Comparison of ENCODE assay signal across 1 cellular context in genomic region chr5:38551020-38552017, GRCh38.
TF ChIP-seq lines count a peak whose summit lies in the region.

No MANE protein-coding gene starts in this region.

TF ChIP-seq in liver, 16 proteins besides CTCF, POLR2A, EP300 and RAD21 (continued from another document):
- no peak for TF ChIP-seq ZBTB33 (IDR thresholded peaks at IDR 0.05)
- no peak for TF ChIP-seq EGR1 (IDR thresholded peaks at IDR 0.05; ENCODE audit: low read depth in 2 of 2)
- TF ChIP-seq MAX (IDR thresholded peaks at IDR 0.05) = no peak
- no peak for TF ChIP-seq FOXA2 (IDR thresholded peaks at IDR 0.05)
- no peak for TF ChIP-seq HNF4A (conservative IDR thresholded peaks at IDR 0.05)
- no peak for TF ChIP-seq HNF4G (IDR thresholded peaks at IDR 0.05)
- no peak for TF ChIP-seq RXRA (IDR thresholded peaks at IDR 0.05)
- no peak for TF ChIP-seq JUND (IDR thresholded peaks at IDR 0.05)
TF ChIP-seq in liver: peak in this region for 0.
